ENCODE assay signal across 19 cellular contexts in the genomic region with DNA sequence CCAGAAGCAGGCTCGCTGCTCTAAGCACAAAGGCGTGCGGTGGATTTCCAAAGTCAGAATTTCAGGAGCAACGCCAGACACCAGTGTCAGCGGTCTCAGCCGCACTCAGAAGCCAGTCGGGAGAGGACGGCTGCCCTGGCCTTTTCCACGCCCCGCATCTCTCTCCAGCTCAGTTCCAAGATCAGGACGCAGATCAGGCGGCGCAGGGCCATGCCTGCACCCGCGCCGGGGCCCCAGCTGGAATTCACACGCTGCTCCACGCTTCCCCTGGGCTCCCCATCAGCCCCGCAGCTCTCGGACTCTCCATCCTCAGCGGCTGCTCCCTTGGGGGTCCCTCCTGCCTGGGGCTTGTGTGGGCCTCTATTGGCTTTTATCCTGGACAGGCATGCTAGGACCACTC.
"Had no signal": no experiment of that assay in that cellular context is flagged by ENCODE, and none has a peak within 500 bp of the region (broad histone marks: within the 10 kb centered on the region; RNA-seq: fewer than 3 reads in every experiment).

No MANE protein-coding gene starts in this region.

- H3K27ac ChIP-seq: neutrophil, pancreas, stomach, suprapubic skin, transverse colon had no signal

- H3K9me3 ChIP-seq: neutrophil, pancreas, suprapubic skin, transverse colon had no signal

- H3K4me1 ChIP-seq: transverse colon had no signal

- H3K36me3 ChIP-seq: neutrophil, pancreas, stomach, suprapubic skin, transverse colon had no signal

- H3K4me3 ChIP-seq: pancreas, stomach, suprapubic skin, transverse colon had no signal

- FAIRE-seq: endothelial cell of umbilical vein, pancreas had no signal

- H3K27me3 ChIP-seq: pancreas, stomach, suprapubic skin, transverse colon had no signal

- ATAC-seq: activated CD8-positive, alpha-beta T cell treated with anti-CD3 and anti-CD28 coated beads for 36 hours; esophagus mucosa; pancreas had no signal

- DNase-seq: activated CD4-positive, alpha-beta T cell treated with anti-CD3 and anti-CD28 coated beads, Interleukin-2, amount 10 ng/mL, durations not matched to agents 7 days and 5 days; activated CD8-positive, alpha-beta T cell treated with anti-CD3 and anti-CD28 coated beads for 36 hours; activated gamma-delta T cell treated with Interleukin-2 at 50 U/mL for 16 hours; anterior cingulate cortex; central memory CD4-positive, alpha-beta T cell; effector memory CD4-positive, alpha-beta T cell; glutamatergic neuron; hippocampal formation; kidney glomerular epithelial cell; midbrain; natural killer cell; stimulated activated CD4-positive, alpha-beta T cell treated with anti-CD3 and anti-CD28 coated beads, Interleukin-12 subunit alpha, Interleukin-12 subunit beta, amount 100 ng/mL, for 4 hours; stomach; transverse colon had no signal
